ENCODE assay signal across 23 cellular contexts in genomic region chr9:88421348-88421747, GRCh38.
"Had no signal": no experiment of that assay in that cellular context is flagged by ENCODE, and none has a peak within 500 bp of the region (broad histone marks: within the 10 kb centered on the region; RNA-seq: fewer than 3 reads in every experiment).

No MANE protein-coding gene starts in this region.

- H3K27ac Mint-ChIP-seq: activated naive CD4-positive, alpha-beta T cell treated with anti-CD3 and anti-CD28 coated beads, Interleukin-2, amount 50 U/mL, for 72 hours; nephron; stimulated activated naive B cell treated with anti-CD40 and anti-IgM and Interleukin-4, amounts not matched to agents 10 μg/mL and 1 μg/mL and 100 μg/mL, for 72 hours; T-helper 2 cell treated with Interferon-gamma antibody and Interleukin-4, amounts not matched to agents 5 μg/mL and 100 μg/mL, for 36 hours had no signal

- H3K27ac ChIP-seq: breast epithelium, gastrocnemius medialis, neutrophil, suprapubic skin, tibial artery had no signal

- H3K4me1 ChIP-seq: breast epithelium, gastrocnemius medialis, suprapubic skin had no signal

- H3K4me3 ChIP-seq: breast epithelium, gastrocnemius medialis, skin epidermis, suprapubic skin, tibial artery had no signal

- ATAC-seq: activated naive CD4-positive, alpha-beta T cell treated with anti-CD3 and anti-CD28 coated beads, Interleukin-2, amount 50 U/mL, for 72 hours; activated T-cell treated with anti-CD3 and anti-CD28 coated beads, Interleukin-2, amount 50 U/mL, for 72 hours; gastrocnemius medialis; left ventricle myocardium superior; sciatic nerve; stimulated activated naive B cell treated with anti-CD40 and anti-IgM and Interleukin-4, amounts not matched to agents 10 μg/mL and 1 μg/mL and 100 μg/mL, for 72 hours had no signal

- H3K27me3 ChIP-seq: breast epithelium, gastrocnemius medialis, neutrophil, suprapubic skin, tibial artery had no signal

- H3K4me3 Mint-ChIP-seq: activated T-cell treated with anti-CD3 and anti-CD28 coated beads, Interleukin-2, amount 50 U/mL, for 72 hours; central memory CD8-positive, alpha-beta T cell; nephron; stimulated activated naive B cell treated with anti-CD40 and anti-IgM and Interleukin-4, amounts not matched to agents 10 μg/mL and 1 μg/mL and 100 μg/mL, for 72 hours; T-helper 2 cell treated with Interferon-gamma antibody and Interleukin-4, amounts not matched to agents 5 μg/mL and 100 μg/mL, for 36 hours had no signal

- H3K36me3 ChIP-seq: breast epithelium, gastrocnemius medialis, neutrophil had no signal

- H3K27me3 Mint-ChIP-seq: central memory CD8-positive, alpha-beta T cell; stimulated activated naive B cell treated with anti-CD40 and anti-IgM and Interleukin-4, amounts not matched to agents 10 μg/mL and 1 μg/mL and 100 μg/mL, for 72 hours had no signal

- DNase-seq: activated CD4-positive, alpha-beta T cell treated with anti-CD3 and anti-CD28 coated beads for 4 hours; activated CD4-positive, alpha-beta T cell treated with anti-CD3 and anti-CD28 coated beads, Interleukin-2, amount 50 U/mL, for 4 hours; activated naive CD4-positive, alpha-beta T cell; activated T-cell treated with anti-CD3 and anti-CD28 coated beads for 4 hours; activated T-cell treated with anti-CD3 and anti-CD28 coated beads, Interleukin-2, amount 50 U/mL, for 72 hours; effector CD8-positive, alpha-beta T cell; gastrocnemius medialis; glutamatergic neuron; islet precursor cell; left ventricle myocardium superior; stimulated activated CD4-positive, alpha-beta T cell treated with anti-CD3 and anti-CD28 coated beads, Interleukin-1b, Interleukin-23, amount 100 ng/mL, for 48 hours; stimulated activated CD4-positive, alpha-beta T cell treated with anti-CD3 and anti-CD28 coated beads, Interleukin-4, amount 100 ng/mL, for 4 hours; stimulated activated naive B cell treated with anti-CD40 and anti-IgM and Interleukin-4, amounts not matched to agents 10 μg/mL and 1 μg/mL and 100 μg/mL, for 72 hours; tibial artery had no signal
